Comparison of ENCODE assay signal across 12 cellular contexts in genomic region chr22:28977481-28977971, GRCh38.
DNase-seq lines count a peak whose midpoint lies in the region; ATAC-seq and TF ChIP-seq lines count a peak whose summit lies in the region.
"Had no signal": no experiment of that assay in that cellular context is flagged by ENCODE, and none has a peak within 500 bp of the region (broad histone marks: within the 10 kb centered on the region; RNA-seq: fewer than 3 reads in every experiment).

No MANE protein-coding gene starts in this region.

- POLR2A ChIA-PET in WTC11 (lab: Charles Lee) = interaction anchor here (0.9 kb wide), 1 partner anchor 12 kb away, joined by 3 read pairs; no protein-coding TSS in a partner anchor

- no peak overlapping the region for H3K4me3 ChIP-seq in BLaER1

- H3K4me1 Mint-ChIP-seq in WTC11 (peaks cover 49% of the 10 kb centered on the region), osteocyte (ENCODE audit: unreplicated experiment) (peaks cover 39% of the 10 kb centered on the region)
- H3K4me1 Mint-ChIP-seq: activated naive CD4-positive, alpha-beta T cell treated with anti-CD3 and anti-CD28 coated beads, Interleukin-2, amount 10 ng/mL, durations not matched to agents 7 days and 5 days had no signal

- peaks cover 21% of the 10 kb centered on the region for H3K4me1 ChIP-seq in BLaER1
- H3K4me1 ChIP-seq in foreskin keratinocyte = peaks cover 18% of the 10 kb centered on the region

- H3K36me3 Mint-ChIP-seq in WTC11 (no peaks in the 10 kb centered on the region), osteocyte (ENCODE audit: unreplicated experiment) (no peaks in the 10 kb centered on the region)
- H3K36me3 Mint-ChIP-seq: activated naive CD4-positive, alpha-beta T cell treated with anti-CD3 and anti-CD28 coated beads, Interleukin-2, amount 10 ng/mL, durations not matched to agents 7 days and 5 days had no signal

- H3K27me3 ChIP-seq in BLaER1 (no peaks in the 10 kb centered on the region), foreskin keratinocyte (no peaks in the 10 kb centered on the region)

- CTCF ChIA-PET in WTC11 (lab: Charles Lee) = interaction anchor here (1.2 kb wide), 1 partner anchor 63 kb away, joined by 6 read pairs; no protein-coding TSS in a partner anchor

- no peak overlapping the region for H3K9ac ChIP-seq in BLaER1

- H3K4me3 Mint-ChIP-seq in WTC11 = no peak overlapping the region
- H3K4me3 Mint-ChIP-seq in osteocyte (ENCODE audit: unreplicated experiment) = peak overlapping the region; percentile 33
- H3K4me3 Mint-ChIP-seq: activated naive CD4-positive, alpha-beta T cell treated with anti-CD3 and anti-CD28 coated beads, Interleukin-2, amount 10 ng/mL, durations not matched to agents 7 days and 5 days had no signal

- H3K9me3 Mint-ChIP-seq in WTC11 (no peaks in the 10 kb centered on the region), osteocyte (ENCODE audit: unreplicated experiment) (no peaks in the 10 kb centered on the region)
- H3K9me3 Mint-ChIP-seq: activated naive CD4-positive, alpha-beta T cell treated with anti-CD3 and anti-CD28 coated beads, Interleukin-2, amount 10 ng/mL, durations not matched to agents 7 days and 5 days had no signal

- no peaks in the 10 kb centered on the region for H3K9me3 ChIP-seq in BLaER1

- H3K4me2 ChIP-seq in BLaER1 = peak overlapping the region; percentile 33

- H3K36me3 ChIP-seq in BLaER1 = no peaks in the 10 kb centered on the region
- H3K36me3 ChIP-seq: WERI-Rb-1 had no signal

- H3K27ac ChIP-seq in BLaER1 = no peak overlapping the region
- H3K27ac ChIP-seq in foreskin keratinocyte = peak overlapping the region; percentile 30
- H3K27ac ChIP-seq: WERI-Rb-1 had no signal

- ATAC-seq in WTC11 = peak; percentile 49
- ATAC-seq in foreskin keratinocyte = no peak
- ATAC-seq in HG03108 (IDR thresholded peaks at IDR 0.05; ENCODE audit: unreplicated experiment) = no peak
- no peak for ATAC-seq in GM21723 (IDR thresholded peaks at IDR 0.05; ENCODE audit: unreplicated experiment)

- H4K20me1 ChIP-seq in BLaER1 = peaks cover 81% of the 10 kb centered on the region

- no peak for DNase-seq in WTC11 (ENCODE audit: low spot score)
- DNase-seq in foreskin keratinocyte = no peak
- no peak for DNase-seq in osteocyte (ENCODE audit: extremely low spot score, unreplicated experiment)
- no peak for DNase-seq in inferior parietal cortex (ENCODE audit: extremely low spot score)
- DNase-seq in hypothalamus (lab: John Stamatoyannopoulos, UW) = no peak
- DNase-seq: activated naive CD4-positive, alpha-beta T cell treated with anti-CD3 and anti-CD28 coated beads, Interleukin-2, amount 10 ng/mL, durations not matched to agents 7 days and 5 days; COR-L47; NCI-H446; WERI-Rb-1 had no signal

- H3K27ac Mint-ChIP-seq in WTC11 = peak overlapping the region; percentile 44
- peak overlapping the region; percentile 65 for H3K27ac Mint-ChIP-seq in osteocyte (ENCODE audit: unreplicated experiment)
- H3K27ac Mint-ChIP-seq: activated naive CD4-positive, alpha-beta T cell treated with anti-CD3 and anti-CD28 coated beads, Interleukin-2, amount 10 ng/mL, durations not matched to agents 7 days and 5 days had no signal

- H3K27me3 Mint-ChIP-seq in WTC11 (ENCODE audit: low read depth) (no peaks in the 10 kb centered on the region), osteocyte (ENCODE audit: unreplicated experiment) (no peaks in the 10 kb centered on the region)

- TF ChIP-seq CTCF in WTC11 (IDR thresholded peaks at IDR 0.05) (no peak), foreskin keratinocyte (conservative IDR thresholded peaks at IDR 0.05) (peak; percentile 9), osteocyte (IDR thresholded peaks at IDR 0.05) (no peak)

TF ChIP-seq in WTC11, 78 proteins besides CTCF, POLR2A, EP300 and RAD21:
- TF ChIP-seq GTF2I (CRISPR knock-in tag; conservative IDR thresholded peaks at IDR 0.05) = no peak
- no peak for TF ChIP-seq CBFB (CRISPR knock-in tag; IDR thresholded peaks at IDR 0.05; ENCODE audit: low read depth)
- TF ChIP-seq E2F4 (CRISPR knock-in tag; IDR thresholded peaks at IDR 0.05; ENCODE audit: borderline replicate concordance, low read depth) = no peak
- TF ChIP-seq CREB1 (CRISPR knock-in tag; IDR thresholded peaks at IDR 0.05) = no peak
- TF ChIP-seq, protein P1, sequence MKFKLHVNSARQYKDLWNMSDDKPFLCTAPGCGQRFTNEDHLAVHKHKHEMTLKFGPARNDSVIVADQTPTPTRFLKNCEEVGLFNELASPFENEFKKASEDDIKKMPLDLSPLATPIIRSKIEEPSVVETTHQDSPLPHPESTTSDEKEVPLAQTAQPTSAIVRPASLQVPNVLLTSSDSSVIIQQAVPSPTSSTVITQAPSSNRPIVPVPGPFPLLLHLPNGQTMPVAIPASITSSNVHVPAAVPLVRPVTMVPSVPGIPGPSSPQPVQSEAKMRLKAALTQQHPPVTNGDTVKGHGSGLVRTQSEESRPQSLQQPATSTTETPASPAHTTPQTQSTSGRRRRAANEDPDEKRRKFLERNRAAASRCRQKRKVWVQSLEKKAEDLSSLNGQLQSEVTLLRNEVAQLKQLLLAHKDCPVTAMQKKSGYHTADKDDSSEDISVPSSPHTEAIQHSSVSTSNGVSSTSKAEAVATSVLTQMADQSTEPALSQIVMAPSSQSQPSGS (CRISPR knock-in tag; IDR thresholded peaks at IDR 0.05; ENCODE audit: borderline replicate concordance, low read depth) = no peak
- no peak for TF ChIP-seq ELF4 (CRISPR knock-in tag; IDR thresholded peaks at IDR 0.05; ENCODE audit: low read depth)
- no peak for TF ChIP-seq NR1H2 (CRISPR knock-in tag; IDR thresholded peaks at IDR 0.05)
- TF ChIP-seq RELA (CRISPR knock-in tag; IDR thresholded peaks at IDR 0.05; ENCODE audit: borderline replicate concordance) = no peak
- TF ChIP-seq, protein P2, sequence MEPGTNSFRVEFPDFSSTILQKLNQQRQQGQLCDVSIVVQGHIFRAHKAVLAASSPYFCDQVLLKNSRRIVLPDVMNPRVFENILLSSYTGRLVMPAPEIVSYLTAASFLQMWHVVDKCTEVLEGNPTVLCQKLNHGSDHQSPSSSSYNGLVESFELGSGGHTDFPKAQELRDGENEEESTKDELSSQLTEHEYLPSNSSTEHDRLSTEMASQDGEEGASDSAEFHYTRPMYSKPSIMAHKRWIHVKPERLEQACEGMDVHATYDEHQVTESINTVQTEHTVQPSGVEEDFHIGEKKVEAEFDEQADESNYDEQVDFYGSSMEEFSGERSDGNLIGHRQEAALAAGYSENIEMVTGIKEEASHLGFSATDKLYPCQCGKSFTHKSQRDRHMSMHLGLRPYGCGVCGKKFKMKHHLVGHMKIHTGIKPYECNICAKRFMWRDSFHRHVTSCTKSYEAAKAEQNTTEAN (CRISPR knock-in tag; IDR thresholded peaks at IDR 0.05) = no peak
- TF ChIP-seq, protein P3, sequence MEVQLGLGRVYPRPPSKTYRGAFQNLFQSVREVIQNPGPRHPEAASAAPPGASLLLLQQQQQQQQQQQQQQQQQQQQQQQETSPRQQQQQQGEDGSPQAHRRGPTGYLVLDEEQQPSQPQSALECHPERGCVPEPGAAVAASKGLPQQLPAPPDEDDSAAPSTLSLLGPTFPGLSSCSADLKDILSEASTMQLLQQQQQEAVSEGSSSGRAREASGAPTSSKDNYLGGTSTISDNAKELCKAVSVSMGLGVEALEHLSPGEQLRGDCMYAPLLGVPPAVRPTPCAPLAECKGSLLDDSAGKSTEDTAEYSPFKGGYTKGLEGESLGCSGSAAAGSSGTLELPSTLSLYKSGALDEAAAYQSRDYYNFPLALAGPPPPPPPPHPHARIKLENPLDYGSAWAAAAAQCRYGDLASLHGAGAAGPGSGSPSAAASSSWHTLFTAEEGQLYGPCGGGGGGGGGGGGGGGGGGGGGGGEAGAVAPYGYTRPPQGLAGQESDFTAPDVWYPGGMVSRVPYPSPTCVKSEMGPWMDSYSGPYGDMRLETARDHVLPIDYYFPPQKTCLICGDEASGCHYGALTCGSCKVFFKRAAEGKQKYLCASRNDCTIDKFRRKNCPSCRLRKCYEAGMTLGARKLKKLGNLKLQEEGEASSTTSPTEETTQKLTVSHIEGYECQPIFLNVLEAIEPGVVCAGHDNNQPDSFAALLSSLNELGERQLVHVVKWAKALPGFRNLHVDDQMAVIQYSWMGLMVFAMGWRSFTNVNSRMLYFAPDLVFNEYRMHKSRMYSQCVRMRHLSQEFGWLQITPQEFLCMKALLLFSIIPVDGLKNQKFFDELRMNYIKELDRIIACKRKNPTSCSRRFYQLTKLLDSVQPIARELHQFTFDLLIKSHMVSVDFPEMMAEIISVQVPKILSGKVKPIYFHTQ (CRISPR knock-in tag; IDR thresholded peaks at IDR 0.05) = no peak
